Comparison of ENCODE assay signal across 7 cellular contexts in the genomic region with DNA sequence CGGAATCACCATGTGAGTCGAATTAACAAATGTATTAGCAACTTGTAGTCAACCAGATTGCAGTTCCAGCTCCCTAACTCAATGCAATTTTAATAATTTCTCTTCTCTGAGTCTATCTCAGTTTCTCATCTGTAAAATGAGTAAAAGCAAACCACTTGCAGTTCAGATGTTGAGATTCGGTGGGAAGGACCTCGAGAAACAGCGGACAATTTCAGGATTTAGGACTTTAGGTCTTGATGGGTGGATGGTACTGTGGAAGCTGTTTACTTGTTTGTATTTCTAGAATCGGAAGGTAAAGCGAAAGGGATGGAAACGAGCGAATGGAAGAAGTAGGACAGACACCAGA. TPM values are rescaled to one million over a fixed set of nuclear protein-coding genes. Genes with fewer than 3 reads are reported as not detected.
A peak's percentile ranks its signal among the peaks of the same experiment; 100 is the strongest.
DNase-seq lines count a peak whose midpoint lies in the region; ATAC-seq, FAIRE-seq and TF ChIP-seq lines count a peak whose summit lies in the region.

No MANE protein-coding gene starts in this region.

- H4K20me1 ChIP-seq in K562 (replicated peaks; ENCODE audit: control insufficient read depth, insufficient read depth, low read length): no peaks in the 10 kb centered on the region

- DNase-seq in K562 (ENCODE audit: extremely low read depth in 1 of 4, low spot score in 3 of 4) (no peak), RPMI8226 (no peak), kidney tubule cell (ENCODE audit: low spot score) (no peak)

- 3% methylated on average over 9 of the region's 9 CpGs for WGBS in K562 (ENCODE audit: insufficient coverage, low coverage, missing lambda C conversion rate)

- no peak for TF ChIP-seq RAD21 in K562 (CRISPR knock-in tag; conservative IDR thresholded peaks at IDR 0.05 in 1 of 2, IDR thresholded peaks at IDR 0.05 in 1 of 2)

- H3K9me3 ChIP-seq in K562 (replicated peaks; ENCODE audit: control insufficient read depth, insufficient read depth, low read depth, low read length) (no peaks in the 10 kb centered on the region), mucosa of stomach (ENCODE audit: control insufficient read depth, low read length) (no peaks in the 10 kb centered on the region)

- BruUV-seq in K562 (replicated peaks; lab: Mats Ljungman, UMichigan): no TSS peak

- no peak for TF ChIP-seq CTCF in K562 (IDR thresholded peaks at IDR 0.05 in 2 of 3, conservative IDR thresholded peaks at IDR 0.05 in 1 of 3; ENCODE audit: insufficient read depth in 2 of 3, low read depth in 1 of 3, low read length in 3 of 3)

- TF ChIP-seq POLR2A in K562 (conservative IDR thresholded peaks at IDR 0.05): no peak

- in situ Hi-C loops in K562 (cut with MboI): no loop called here

- no peaks in the 10 kb centered on the region for H3K36me3 ChIP-seq in K562 (ENCODE audit: control insufficient read depth, insufficient read depth, low read length)
- no peaks in the 10 kb centered on the region for H3K36me3 ChIP-seq in mucosa of stomach (ENCODE audit: control insufficient read depth, insufficient read depth, low read length)

- peak overlapping the region; percentile 68 to 97 for H3K9ac ChIP-seq in K562 (ENCODE audit: insufficient read depth in 1 of 2, low read depth in 2 of 2, low read length in 2 of 2)
- peak overlapping the region; percentile 89 for H3K9ac ChIP-seq in mucosa of stomach (ENCODE audit: low read length)

- intact Hi-C loops in K562 (cut with micrococcal nuclease): no loop called here

- H3K79me2 ChIP-seq in K562 (ENCODE audit: control insufficient read depth, insufficient read depth, low read length): peaks cover 10% of the 10 kb centered on the region; the same call in 2 of the 3 replicates

- H3K4me1 ChIP-seq in K562 (replicated peaks in 1 of 2; ENCODE audit: control insufficient read depth in 2 of 2, insufficient read depth in 2 of 2, low read length in 2 of 2): peaks cover 10 to 28% of the 10 kb centered on the region in 2 experiments; a peak in 4 of 5 replicates
- H3K4me1 ChIP-seq in mucosa of stomach (ENCODE audit: control insufficient read depth, insufficient read depth, low read length): peaks cover 5% of the 10 kb centered on the region

- no peak for TF ChIP-seq EP300 in K562 (IDR thresholded peaks at IDR 0.05; ENCODE audit: low read length)

- H3K27me3 ChIP-seq in K562 (ENCODE audit: control insufficient read depth in 2 of 2, insufficient read depth in 2 of 2, low read length in 2 of 2) (no peaks in the 10 kb centered on the region), mucosa of stomach (ENCODE audit: control insufficient read depth, insufficient read depth, low read length) (no peaks in the 10 kb centered on the region)

- POLR2A ChIA-PET in K562 (lab: Yijun Ruan, JAX): interaction anchor here (1.3 to 1.8 kb wide), 2 partner anchors 10 to 18 kb away, joined by 4 to 9 read pairs; no protein-coding TSS in a partner anchor

- ATAC-seq in GM19438 (IDR thresholded peaks at IDR 0.05; ENCODE audit: low read depth, unreplicated experiment): peak; percentile 5
- ATAC-seq in HG03159 (IDR thresholded peaks at IDR 0.05; ENCODE audit: unreplicated experiment): peak; percentile 1
- ATAC-seq in K562: no peak
- ATAC-seq in esophagus mucosa: no peak

- CTCF ChIA-PET in K562 (lab: Yijun Ruan, JAX; ENCODE audit: low intra/inter-chr PET ratio): no interaction called here

- peak overlapping the region; percentile 84 for H3K4me2 ChIP-seq in K562 (ENCODE audit: insufficient read depth, low read length)

- H2AFZ ChIP-seq in K562 (ENCODE audit: low read depth, low read length): peak overlapping the region; percentile 95

- H3K9me1 ChIP-seq in K562 (ENCODE audit: control insufficient read depth, insufficient read depth, low read length): no peaks in the 10 kb centered on the region

- H3K27ac ChIP-seq in K562 (ENCODE audit: extremely low read depth, low read depth, low read length): peak overlapping the region; percentile 84; the same call in 2 of the 3 replicates

- H3K4me3 ChIP-seq in K562 (peak overlapping the region; percentile 66), mucosa of stomach (ENCODE audit: low read length) (peak overlapping the region; percentile 64)

- FAIRE-seq in K562 (lab: Jason Lieb, UNC): no peak

TF ChIP-seq in K562, 482 proteins besides CTCF, POLR2A, EP300 and RAD21:
- TF ChIP-seq, protein P1, sequence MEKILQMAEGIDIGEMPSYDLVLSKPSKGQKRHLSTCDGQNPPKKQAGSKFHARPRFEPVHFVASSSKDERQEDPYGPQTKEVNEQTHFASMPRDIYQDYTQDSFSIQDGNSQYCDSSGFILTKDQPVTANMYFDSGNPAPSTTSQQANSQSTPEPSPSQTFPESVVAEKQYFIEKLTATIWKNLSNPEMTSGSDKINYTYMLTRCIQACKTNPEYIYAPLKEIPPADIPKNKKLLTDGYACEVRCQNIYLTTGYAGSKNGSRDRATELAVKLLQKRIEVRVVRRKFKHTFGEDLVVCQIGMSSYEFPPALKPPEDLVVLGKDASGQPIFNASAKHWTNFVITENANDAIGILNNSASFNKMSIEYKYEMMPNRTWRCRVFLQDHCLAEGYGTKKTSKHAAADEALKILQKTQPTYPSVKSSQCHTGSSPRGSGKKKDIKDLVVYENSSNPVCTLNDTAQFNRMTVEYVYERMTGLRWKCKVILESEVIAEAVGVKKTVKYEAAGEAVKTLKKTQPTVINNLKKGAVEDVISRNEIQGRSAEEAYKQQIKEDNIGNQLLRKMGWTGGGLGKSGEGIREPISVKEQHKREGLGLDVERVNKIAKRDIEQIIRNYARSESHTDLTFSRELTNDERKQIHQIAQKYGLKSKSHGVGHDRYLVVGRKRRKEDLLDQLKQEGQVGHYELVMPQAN (IDR thresholded peaks at IDR 0.05; ENCODE audit: borderline replicate concordance): peak; percentile 24; the same call in 1 of the 2 replicates
- TF ChIP-seq HDAC1 (IDR thresholded peaks at IDR 0.05) (peak in 1 of 2 experiments; percentile 46; a peak in 1 of 4 replicates), ETV1 (tag; conservative IDR thresholded peaks at IDR 0.05; ENCODE audit: low read depth) (0 out of 2 replicates have a peak, but pooled peaks have one; percentile 27), ARHGAP35 (IDR thresholded peaks at IDR 0.05; ENCODE audit: partially characterized antibody) (no peak)

RNA-seq across cellular contexts. Expression of a gene that starts 0.5 kb away (rescaled TPM):
- 6.5 and 14.2 TPM in 2 replicates for total RNA-seq in K562 (2011; cell fraction: chromatin; rRNA removed; ENCODE audit: low replicate concordance)
- total RNA-seq in K562 (2011; cell fraction: nucleolus; rRNA removed): 4.5 and 4.7 TPM in 2 replicates
- total RNA-seq in K562 (2011; cell fraction: nucleoplasm; rRNA removed): 3.4 and 4.7 TPM in 2 replicates
- total RNA-seq in K562 (2014; rRNA removed): 7.1 and 7.5 TPM in 2 replicates
- 7.3 and 9.2 TPM in 2 replicates for total RNA-seq in K562 (2014; rRNA removed; fragmentation: Illumina TruSeq; extraction: Trizol)
- 6.9 and 8.3 TPM in 2 replicates for total RNA-seq in K562 (2015; rRNA removed; fragmentation: Illumina TruSeq; extraction: Trizol)
- 8.1 and 9.6 TPM in 2 replicates for total RNA-seq in K562 (2021)
- polyA plus RNA-seq in K562 (2011; rRNA removed): 17.9 and 22.7 TPM in 2 replicates
- 11.9 and 16.8 TPM in 2 replicates for polyA plus RNA-seq in K562 (2011; cell fraction: cytosol; rRNA removed)
- polyA plus RNA-seq in K562 (2011; cell fraction: nucleus; rRNA removed): 14.7 and 18.8 TPM in 2 replicates
- 7.5 and 7.7 TPM in 2 replicates for polyA plus RNA-seq in K562 (2012)
- 9.3 and 13.2 TPM in 2 replicates for polyA plus RNA-seq in K562 (2014; fragmentation: Illumina TruSeq; extraction: Trizol)
- polyA plus RNA-seq in K562 (2014; fragmentation: Nextera tagmentation; extraction: Ambion mirVana): 10 to 100 TPM in 1 of 2 experiments, 1 to 10 TPM in 1; 8.0 to 11.8 TPM
- polyA plus RNA-seq in K562 (2014; rRNA removed): 10.6 and 12.4 TPM in 2 replicates
- polyA minus RNA-seq in K562 (2011; rRNA and poly(A)+ RNA removed): 14.0 and 14.1 TPM in 2 replicates
- 4.3 and 8.5 TPM in 2 replicates for polyA minus RNA-seq in K562 (2011; cell fraction: cytosol; rRNA and poly(A)+ RNA removed)
- polyA minus RNA-seq in K562 (2011; cell fraction: nucleus; rRNA and poly(A)+ RNA removed): 5.1 and 13.0 TPM in 2 replicates
- total RNA-seq in esophagus mucosa: 12.8 TPM

RNA-seq across cellular contexts. Expression of a gene that starts 31.2 kb away (rescaled TPM):
- total RNA-seq in K562 (2011; cell fraction: chromatin; rRNA removed; ENCODE audit: low replicate concordance): 0.28 and 0.67 TPM in 2 replicates
- 0.13 and 0.33 TPM in 2 replicates for total RNA-seq in K562 (2011; cell fraction: nucleolus; rRNA removed)
- 0.23 and 0.51 TPM in 2 replicates for total RNA-seq in K562 (2011; cell fraction: nucleoplasm; rRNA removed)
- total RNA-seq in K562 (2014; rRNA removed) (0.23 and 0.24 TPM in 2 replicates), K562 (2014; rRNA removed; fragmentation: Illumina TruSeq; extraction: Trizol) (0.29 TPM in 2 replicates), K562 (2015; rRNA removed; fragmentation: Illumina TruSeq; extraction: Trizol) (0.26 and 0.33 TPM in 2 replicates), K562 (2021) (0.18 and 0.22 TPM in 2 replicates), esophagus mucosa (1.4 TPM)
- polyA plus RNA-seq in K562 (2011; rRNA removed) (0.15 and 0.17 TPM in 2 replicates), K562 (2014; fragmentation: Illumina TruSeq; extraction: Trizol) (0.04 and 0.19 TPM in 2 replicates), K562 (2014; fragmentation: Nextera tagmentation; extraction: Ambion mirVana) (under 1 TPM; 0.06 to 0.08 TPM), K562 (2014; rRNA removed) (0.27 and 0.34 TPM in 2 replicates)
- polyA plus RNA-seq in K562 (2011; cell fraction: cytosol; rRNA removed): 0.03 and 0.07 TPM in 2 replicates
- 0.14 and 0.16 TPM in 2 replicates for polyA plus RNA-seq in K562 (2011; cell fraction: nucleus; rRNA removed)
- 0.14 and 0.32 TPM in 2 replicates for polyA plus RNA-seq in K562 (2012)
- 0.46 and 1.0 TPM in 2 replicates for polyA minus RNA-seq in K562 (2011; rRNA and poly(A)+ RNA removed)
- 0.36 TPM in 1 of 2 replicates, not detected in the other for polyA minus RNA-seq in K562 (2011; cell fraction: cytosol; rRNA and poly(A)+ RNA removed)
- 0.40 and 0.56 TPM in 2 replicates for polyA minus RNA-seq in K562 (2011; cell fraction: nucleus; rRNA and poly(A)+ RNA removed)

Comparison
In these comparisons a context has a peak if more than half of its experiments do, and no peak if none do; other contexts are left out.
1. ATAC-seq: peak in GM19438 (single experiment) and HG03159 (single experiment); none in K562 (single experiment) and esophagus mucosa (single experiment).